In the genomic region with DNA sequence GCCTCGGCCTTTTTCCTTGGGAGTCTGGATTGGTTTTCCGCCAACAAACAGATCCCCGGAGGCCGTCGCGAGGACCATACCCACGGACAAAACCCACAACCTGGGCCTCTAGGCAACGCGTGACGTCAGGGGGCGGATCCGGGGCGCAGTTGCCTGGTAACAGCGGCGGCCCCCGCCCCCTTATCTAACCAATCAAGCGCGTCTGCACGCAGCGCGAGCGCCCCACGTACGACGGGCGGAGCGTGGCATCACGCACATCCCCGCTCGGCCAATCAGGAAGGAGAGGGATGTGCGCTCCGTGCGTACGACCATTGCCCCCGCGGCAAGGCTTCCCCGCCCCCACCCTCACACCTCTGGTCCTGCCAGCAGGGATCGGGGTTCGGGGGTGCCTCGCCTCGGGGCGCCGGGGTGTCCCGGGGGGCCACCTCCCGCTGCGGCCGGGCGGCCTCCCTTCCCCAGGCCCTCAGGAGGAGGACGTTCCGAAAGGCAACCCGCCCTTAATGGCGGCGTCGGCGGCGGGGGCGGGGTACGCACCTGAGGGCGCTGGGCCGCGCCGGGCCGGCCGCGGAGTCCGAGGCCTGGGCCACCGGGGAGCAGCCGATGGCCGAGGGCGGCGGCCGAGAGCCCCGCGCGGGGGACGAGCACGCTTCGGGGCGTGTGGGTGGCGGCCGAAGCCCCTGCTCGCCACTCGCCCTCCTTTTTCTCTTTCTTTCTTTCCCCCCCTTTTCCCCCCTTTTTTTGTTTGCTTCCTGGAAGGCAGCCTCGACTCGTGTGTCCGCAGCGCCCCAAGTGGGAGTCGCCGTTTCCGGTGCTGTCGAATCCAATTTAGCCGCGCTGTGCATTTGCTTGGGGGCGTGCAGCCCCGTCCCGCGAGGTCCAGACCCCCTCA, we compare ENCODE assay signal across 8 cellular contexts. TPM values are rescaled to one million over a fixed set of nuclear protein-coding genes. Genes with fewer than 3 reads are reported as not detected.
DNase-seq lines count a peak whose midpoint lies in the region; ATAC-seq, FAIRE-seq and TF ChIP-seq lines count a peak whose summit lies in the region.
"Not testable (repeated sequence)": the region's sequence is repeated elsewhere in the genome, so short reads cannot be mapped to it uniquely, and the experiment has no call there.

TSS of gene GTF2IRD2 (minus strand) at position 773 of the 889 bp plus-strand sequence. CDS start 15,227 bp downstream, outside the sequence.

- TF ChIP-seq CTCF in A549 (IDR thresholded peaks at IDR 0.05): 0 out of 3 replicates have a peak, but pooled peaks have one; percentile 7
- not testable (repeated sequence) for TF ChIP-seq CTCF in WTC11 (IDR thresholded peaks at IDR 0.05); HepG2 (CRISPR knock-in tag; IDR thresholded peaks at IDR 0.05); sigmoid colon (IDR thresholded peaks at IDR 0.05)

- in situ Hi-C loops in HepG2 (cut with HindIII; ENCODE audit: extremely low pct_ligation_motif_present, low pct_unique_long_range_greater_than_20kb): not testable (repeated sequence)

- H3K9ac ChIP-seq in HepG2 (ENCODE audit: insufficient read depth, low read depth, low read length): not testable (repeated sequence)

- not testable (repeated sequence) for H2AFZ ChIP-seq in HepG2 (ENCODE audit: low read length)

- CTCF ChIA-PET in A549 (lab: Yijun Ruan, JAX); WTC11 (lab: Charles Lee); HepG2 (lab: Yijun Ruan, JAX; ENCODE audit: low intra/inter-chr PET ratio, low total read pairs): not testable (repeated sequence)

- POLR2A ChIA-PET in A549 (lab: Yijun Ruan, JAX); WTC11 (lab: Charles Lee); HepG2 (lab: Yijun Ruan, JAX): not testable (repeated sequence)

- ATAC-seq in A549: peak; percentile 94 to 95
- ATAC-seq in GM18873 (IDR thresholded peaks at IDR 0.05; ENCODE audit: low FRiP score, unreplicated experiment): peak; percentile 78
- ATAC-seq in HG02610 (IDR thresholded peaks at IDR 0.05; ENCODE audit: unreplicated experiment): peak; percentile 82
- ATAC-seq in HG03521 (IDR thresholded peaks at IDR 0.05; ENCODE audit: unreplicated experiment): peak; percentile 86
- peak; percentile 98 for ATAC-seq in WTC11
- ATAC-seq in HepG2: peak; percentile 87

- H3K27me3 ChIP-seq in HepG2 (ENCODE audit: control insufficient read depth in 1 of 2, insufficient read depth in 2 of 2, low read length in 2 of 2); sigmoid colon: not testable (repeated sequence)

- DNase-seq in A549 (ENCODE audit: low read depth in 1 of 2, low spot score in 1 of 2): peak in 1 of 2 experiments; percentile 29
- DNase-seq in WTC11 (ENCODE audit: low spot score): peak; percentile 63
- not testable (repeated sequence) for DNase-seq in cerebellum (ENCODE audit: low spot score); HepG2 (ENCODE audit: low spot score); sigmoid colon

- H3K4me3 Mint-ChIP-seq in WTC11: peak within 1 kb of the TSS; percentile 52

- intact Hi-C loops in HepG2 (cut with micrococcal nuclease; ENCODE audit: unreplicated experiment); sigmoid colon (cut with DNase I): not testable (repeated sequence)

- not testable (repeated sequence) for H3K9me3 Mint-ChIP-seq in WTC11

- BruUV-seq in HepG2 (replicated peaks; lab: Mats Ljungman, UMichigan): not testable (repeated sequence)

- not testable (repeated sequence) for H3K4me1 Mint-ChIP-seq in WTC11

- H3K27ac ChIP-seq in A549 (peak within 1 kb of the TSS; percentile 92 to 95), sigmoid colon (peak within 1 kb of the TSS in 2 of 4 donors; percentile 82 to 88)
- not testable (repeated sequence) for H3K27ac ChIP-seq in HepG2 (ENCODE audit: extremely low read length, insufficient read depth, low read length)

- WGBS in A549 (ENCODE audit: missing lambda C conversion rate): no CpG with 5 or more reads among the region's 97 CpGs
- no CpG with 5 or more reads among the region's 97 CpGs for WGBS in HepG2 (ENCODE audit: low lambda C conversion rate)
- no CpG with 5 or more reads among the region's 97 CpGs for WGBS in sigmoid colon, 2 donors

- H3K4me2 ChIP-seq in A549: peak within 1 kb of the TSS; percentile 53; the same call in 2 of the 3 replicates
- not testable (repeated sequence) for H3K4me2 ChIP-seq in HepG2 (ENCODE audit: low read depth, low read length)

- not testable (repeated sequence) for H3K79me2 ChIP-seq in HepG2 (ENCODE audit: insufficient read depth, low read length)

- H3K9me3 ChIP-seq in A549; HepG2 (ENCODE audit: low read length); sigmoid colon: not testable (repeated sequence)

- TF ChIP-seq EP300 in A549 (IDR thresholded peaks at IDR 0.05); HepG2 (IDR thresholded peaks at IDR 0.05; ENCODE audit: low read depth in 2 of 2, low read length in 2 of 2); HepG2 (CRISPR knock-in tag; IDR thresholded peaks at IDR 0.05; ENCODE audit: borderline replicate concordance); sigmoid colon (IDR thresholded peaks at IDR 0.05): not testable (repeated sequence)

- H4K20me1 ChIP-seq in HepG2 (ENCODE audit: insufficient read depth, low read length): not testable (repeated sequence)

- TF ChIP-seq POLR2A in A549 (IDR thresholded peaks at IDR 0.05; ENCODE audit: low read length); HepG2 (IDR thresholded peaks at IDR 0.05; ENCODE audit: insufficient read depth in 1 of 2, low read depth in 2 of 2, low read length in 2 of 2); sigmoid colon (IDR thresholded peaks at IDR 0.05): not testable (repeated sequence)

- not testable (repeated sequence) for H3K4me1 ChIP-seq in A549; HepG2 (ENCODE audit: insufficient read depth, low read length); sigmoid colon

- not testable (repeated sequence) for H3K27me3 Mint-ChIP-seq in WTC11 (ENCODE audit: low read depth)

- H3K36me3 Mint-ChIP-seq in WTC11: not testable (repeated sequence)

- H3K36me3 ChIP-seq in HepG2 (replicated peaks in 1 of 2; ENCODE audit: control insufficient read depth in 1 of 2, insufficient read depth in 2 of 2, low read length in 2 of 2); sigmoid colon: not testable (repeated sequence)

- peak within 1 kb of the TSS; percentile 51 for H3K4me3 ChIP-seq in A549
- H3K4me3 ChIP-seq in HepG2 (replicated peaks in 1 of 3; ENCODE audit: insufficient read depth in 1 of 3, low read depth in 2 of 3, low read length in 3 of 3): not testable (repeated sequence)
- H3K4me3 ChIP-seq in sigmoid colon: peak within 1 kb of the TSS in 2 of 4 donors; percentile 44 to 50

- not testable (repeated sequence) for FAIRE-seq in A549 (lab: Jason Lieb, UNC); HepG2 (lab: Jason Lieb, UNC)

- H3K27ac Mint-ChIP-seq in WTC11: not testable (repeated sequence)

- TF ChIP-seq RAD21 in A549 (conservative IDR thresholded peaks at IDR 0.05 in 1 of 2, IDR thresholded peaks at IDR 0.05 in 1 of 2); HepG2 (CRISPR knock-in tag; IDR thresholded peaks at IDR 0.05): not testable (repeated sequence)

TF ChIP-seq in A549, 52 proteins besides CTCF, POLR2A, EP300 and RAD21 (continues in another document):
- TF ChIP-seq JUN (IDR thresholded peaks at IDR 0.05): 0 out of 5 replicates have a peak, but pooled peaks of 1 of the 2 experiments have one; percentile 30

TF ChIP-seq in WTC11, 78 proteins besides CTCF, POLR2A, EP300 and RAD21:
- TF ChIP-seq ZNF423 (CRISPR knock-in tag; IDR thresholded peaks at IDR 0.05): 0 out of 2 replicates have a peak, but pooled peaks have one; percentile 9

RNA-seq across cellular contexts. Expression of gene GTF2IRD2, which starts in this region (rescaled TPM):
- polyA plus RNA-seq in A549 (2011; rRNA removed) (13.8 and 16.0 TPM in 2 replicates), A549 (2017; fragmentation: RNase III; extraction: RNeasy Plus Mini Kit Qiagen cat#74134 plus additional on column Dnase treatment) (4.8 to 6.6 TPM (median 5.5 TPM) in 3 replicates), HepG2 (2011; rRNA removed) (9.4 and 11.2 TPM in 2 replicates), sigmoid colon (10 to 100 TPM in 2 of 3 donors, 1 to 10 TPM in 1; 1.4 to 15.0 (median 11.7) TPM)
- 3.3 and 4.2 TPM in 2 replicates for polyA plus RNA-seq in A549 (2012; cell fraction: cytosol; rRNA removed)
- 3.7 and 6.2 TPM in 2 replicates for polyA plus RNA-seq in A549 (2012; cell fraction: nucleus; rRNA removed)
- polyA minus RNA-seq in A549 (2011; rRNA and poly(A)+ RNA removed): 5.0 and 7.7 TPM in 2 replicates
- total RNA-seq in WTC11 (2021) (7.2 to 8.8 TPM (median 8.5 TPM) in 3 replicates), cerebellum (27.0 TPM), HepG2 (2016; rRNA removed; fragmentation: Illumina TruSeq; extraction: Trizol) (4.4 and 6.5 TPM in 2 replicates), sigmoid colon (10 to 100 TPM; 12.2 to 30.7 (median 24.3) TPM)
- 15.2 and 16.5 TPM in 2 replicates for total RNA-seq in HepG2 (2016; cell fraction: cytosol; rRNA removed; fragmentation: Illumina TruSeq; extraction: Trizol; ENCODE audit: low read depth)
- 5.2 and 5.5 TPM in 2 replicates for total RNA-seq in HepG2 (2016; cell fraction: insoluble cytoplasmic fraction; rRNA removed; fragmentation: Illumina TruSeq; extraction: Trizol)
- total RNA-seq in HepG2 (2016; cell fraction: membrane; rRNA removed; fragmentation: Illumina TruSeq; extraction: Trizol): 10.4 and 16.6 TPM in 2 replicates
- total RNA-seq in HepG2 (2016; cell fraction: nucleus; rRNA removed; fragmentation: Illumina TruSeq; extraction: Trizol): 5.0 and 5.3 TPM in 2 replicates
- polyA plus RNA-seq in HepG2 (2011; cell fraction: cytosol; rRNA removed): 2.1 and 3.0 TPM in 2 replicates
- 6.6 and 7.1 TPM in 2 replicates for polyA plus RNA-seq in HepG2 (2011; cell fraction: nucleus; rRNA removed)
- polyA plus RNA-seq in HepG2 (2012): 6.2 and 11.7 TPM in 2 replicates
- 16.1 and 25.1 TPM in 2 replicates for polyA plus RNA-seq in HepG2 (2016; cell fraction: cytosol; fragmentation: Illumina TruSeq; extraction: Trizol; ENCODE audit: low read depth)
- 4.1 and 7.9 TPM in 2 replicates for polyA plus RNA-seq in HepG2 (2016; cell fraction: insoluble cytoplasmic fraction; fragmentation: Illumina TruSeq; extraction: Trizol; ENCODE audit: low read depth)
- polyA plus RNA-seq in HepG2 (2016; cell fraction: membrane; fragmentation: Illumina TruSeq; extraction: Trizol; ENCODE audit: low read depth): 7.9 and 17.4 TPM in 2 replicates
- 6.9 and 12.7 TPM in 2 replicates for polyA plus RNA-seq in HepG2 (2016; cell fraction: nucleus; fragmentation: Illumina TruSeq; extraction: Trizol; ENCODE audit: insufficient read depth, low read depth)
- 3.3 and 6.2 TPM in 2 replicates for polyA minus RNA-seq in HepG2 (2011; rRNA and poly(A)+ RNA removed; ENCODE audit: low replicate concordance)
- polyA minus RNA-seq in HepG2 (2011; cell fraction: cytosol; rRNA and poly(A)+ RNA removed): 0.69 and 0.70 TPM in 2 replicates
- 6.3 and 11.8 TPM in 2 replicates for polyA minus RNA-seq in HepG2 (2011; cell fraction: nucleus; rRNA and poly(A)+ RNA removed)
